In genomic region chr19:18293642-18294466, GRCh38 we compare ENCODE assay signal across 8 cellular contexts.
DNase-seq lines count a peak whose midpoint lies in the region; ATAC-seq and TF ChIP-seq lines count a peak whose summit lies in the region.

No MANE protein-coding gene starts in this region.

- DNase-seq in NCI-H69 (lab: John Stamatoyannopoulos, UW) (peak; percentile 39), NCI-H2196 treated with DMSO at 0.1 percent for 48 hours (lab: John Stamatoyannopoulos, UW; ENCODE audit: unreplicated experiment) (no peak)
- no peak for DNase-seq in effector memory CD4-positive, alpha-beta T cell
- DNase-seq in stimulated activated CD4-positive, alpha-beta T cell treated with anti-CD3 and anti-CD28 coated beads, Interleukin-2, amount 100 ng/mL, for 48 hours, result no peak

- TF ChIP-seq CTCF in C4-2B (conservative IDR thresholded peaks at IDR 0.05) (no peak), neutrophil (IDR thresholded peaks at IDR 0.05) (no peak)

- H3K27ac ChIP-seq in C4-2B (peak overlapping the region; percentile 88), neutrophil (peak overlapping the region; percentile 93)
- H3K27ac ChIP-seq in effector memory CD4-positive, alpha-beta T cell (ENCODE audit: insufficient read depth, low read length, poor library complexity, severe bottlenecking), result peak overlapping the region; percentile 92

- peaks cover 51% of the 10 kb centered on the region for H3K4me1 ChIP-seq in effector memory CD4-positive, alpha-beta T cell (ENCODE audit: control insufficient read depth, insufficient read depth, low read length, poor library complexity, severe bottlenecking)
- H3K4me1 ChIP-seq in neutrophil (ENCODE audit: control insufficient read depth in 1 of 2, insufficient read depth in 1 of 2, low read depth in 1 of 2, low read length in 1 of 2), result peaks cover 19 to 20% of the 10 kb centered on the region in 2 experiments

- no peak overlapping the region for H3K4me3 ChIP-seq in effector memory CD4-positive, alpha-beta T cell (ENCODE audit: insufficient read depth, low read depth, low read length, poor library complexity, severe bottlenecking)
- peak overlapping the region in 1 of 2 experiments; percentile 81 for H3K4me3 ChIP-seq in neutrophil (ENCODE audit: low read depth in 1 of 2, low read length in 1 of 2)

- H3K36me3 ChIP-seq in effector memory CD4-positive, alpha-beta T cell (ENCODE audit: control insufficient read depth, insufficient read depth, low read length), result no peaks in the 10 kb centered on the region
- H3K36me3 ChIP-seq in neutrophil, result no peaks in the 10 kb centered on the region

- no peaks in the 10 kb centered on the region for H3K9me3 ChIP-seq in effector memory CD4-positive, alpha-beta T cell (ENCODE audit: control insufficient read depth, low read length)
- H3K9me3 ChIP-seq in neutrophil, result no peaks in the 10 kb centered on the region

- no peaks in the 10 kb centered on the region for H3K27me3 ChIP-seq in effector memory CD4-positive, alpha-beta T cell (replicated peaks; ENCODE audit: control insufficient read depth, insufficient read depth, low read length, poor library complexity, severe bottlenecking)
- peaks cover 11% of the 10 kb centered on the region for H3K27me3 ChIP-seq in neutrophil

- ATAC-seq in GM21529 (IDR thresholded peaks at IDR 0.05; ENCODE audit: unreplicated experiment), result no peak
- ATAC-seq in GM21576 (IDR thresholded peaks at IDR 0.05; ENCODE audit: unreplicated experiment), result no peak
